In genomic region chr12:79344855-79345840, GRCh38 we compare ENCODE assay signal across 8 cellular contexts.
A peak's percentile ranks its signal among the peaks of the same experiment; 100 is the strongest.
DNase-seq lines count a peak whose midpoint lies in the region; ATAC-seq and TF ChIP-seq lines count a peak whose summit lies in the region.

No MANE protein-coding gene starts in this region.

- H3K36me3 ChIP-seq in right lobe of liver = no peaks in the 10 kb centered on the region

- H3K4me1 ChIP-seq in right lobe of liver = no peaks in the 10 kb centered on the region

- in situ Hi-C loops in astrocyte of the spinal cord (cut with HindIII; ENCODE audit: low sequenced_read_pairs) = no loop called here

- 44% methylated on average over 4 of the region's 5 CpGs for WGBS in right lobe of liver (ENCODE audit: insufficient coverage, low coverage, low lambda C conversion rate, missing lambda C conversion rate)

- TF ChIP-seq CTCF in astrocyte of the spinal cord (IDR thresholded peaks at IDR 0.05; ENCODE audit: low read depth, low read length) (peak; percentile 62), right lobe of liver (IDR thresholded peaks at IDR 0.05) (peak; percentile 19 to 55 (median 48))

- no peaks in the 10 kb centered on the region for H3K27me3 ChIP-seq in right lobe of liver

- H3K27ac ChIP-seq in right lobe of liver = no peak overlapping the region

- H3K4me3 ChIP-seq in astrocyte of the spinal cord (ENCODE audit: low read depth, low read length) (no peak overlapping the region), right lobe of liver (no peak overlapping the region)

- intact Hi-C loops in right lobe of liver (cut with DNase I) = no loop called here

- no peak for TF ChIP-seq POLR2A in right lobe of liver (IDR thresholded peaks at IDR 0.05)

- DNase-seq in COLO829 (ENCODE audit: low spot score) (peak; percentile 10), NCI-H2171 treated with DMSO at 0.1 percent for 48 hours (lab: John Stamatoyannopoulos, UW) (peak; percentile 81), astrocyte of the spinal cord (ENCODE audit: low read depth, low spot score) (peak; percentile 28), right lobe of liver (no peak), SKM-1 treated with dmso at 0.1 percent for 144 hours (lab: John Stamatoyannopoulos, UW; ENCODE audit: unreplicated experiment) (no peak)

- ATAC-seq in GM18907 (IDR thresholded peaks at IDR 0.05; ENCODE audit: unreplicated experiment) (peak; percentile 87), HG03060 (IDR thresholded peaks at IDR 0.05; ENCODE audit: low read depth, unreplicated experiment) (peak; percentile 47), right lobe of liver (peak; percentile 65 to 84 (median 83)), GM18517 (IDR thresholded peaks at IDR 0.05; ENCODE audit: unreplicated experiment) (no peak)

- no peaks in the 10 kb centered on the region for H3K9me3 ChIP-seq in right lobe of liver

Comparison
In these comparisons a context has a peak if more than half of its experiments do, and no peak if none do; other contexts are left out.
1. DNase-seq: peak in COLO829 (single experiment), NCI-H2171 treated with DMSO at 0.1 percent for 48 hours (single experiment) and astrocyte of the spinal cord (single experiment); none in right lobe of liver (0 of 3) and SKM-1 treated with dmso at 0.1 percent for 144 hours (single experiment).